In genomic region chr5:160363122-160363521, GRCh38 we compare ENCODE assay signal across 16 cellular contexts. TPM values are rescaled to one million over a fixed set of nuclear protein-coding genes. Genes with fewer than 3 reads are reported as not detected.
DNase-seq lines count a peak whose midpoint lies in the region; ATAC-seq and TF ChIP-seq lines count a peak whose summit lies in the region.
"Had no signal": no experiment of that assay in that cellular context is flagged by ENCODE, and none has a peak within 500 bp of the region (broad histone marks: within the 10 kb centered on the region; RNA-seq: fewer than 3 reads in every experiment).

No MANE protein-coding gene starts in this region.

- H3K4me1 Mint-ChIP-seq in neural crest cell = peaks cover 20% of the 10 kb centered on the region

- H3K9ac ChIP-seq in colonic mucosa (ENCODE audit: low read depth in 2 of 2, low read length in 2 of 2) = no peak overlapping the region

- no peaks in the 10 kb centered on the region for H3K9me3 Mint-ChIP-seq in neural crest cell
- H3K9me3 Mint-ChIP-seq: activated T-cell treated with anti-CD3 and anti-CD28 coated beads, Interleukin-2, amount 50 U/mL, for 72 hours had no signal

- DNase-seq in colonic mucosa = no peak
- DNase-seq in heart right ventricle = no peak
- no peak for DNase-seq in neural crest cell (ENCODE audit: low read depth, low spot score)
- DNase-seq in transverse colon = no peak
- no peak for DNase-seq in NCI-H748 treated with DMSO at 0.1 percent for 48 hours (lab: John Stamatoyannopoulos, UW)
- DNase-seq: activated CD4-positive, alpha-beta T cell treated with anti-CD3 and anti-CD28 coated beads, Interleukin-2, amount 50 U/mL, for 1 hour; activated T-cell treated with anti-CD3 and anti-CD28 coated beads, Interleukin-2, amount 50 U/mL, for 72 hours; C1 segment of cervical spinal cord; mesendoderm; NCI-H2107; NK-92 treated with Interleukin-12 subunit alpha and Interleukin-12 subunit beta, amount 100 ng/mL, for 24 hours had no signal

- H3K9me3 ChIP-seq in colonic mucosa (no peaks in the 10 kb centered on the region), heart right ventricle (no peaks in the 10 kb centered on the region), transverse colon (no peaks in the 10 kb centered on the region)
- H3K9me3 ChIP-seq: prostate gland, SJSA1 had no signal

- no peak for TF ChIP-seq POLR2A in transverse colon (IDR thresholded peaks at IDR 0.05)

- no peaks in the 10 kb centered on the region for H3K36me3 Mint-ChIP-seq in neural crest cell (ENCODE audit: low read depth)

- H3K4me3 ChIP-seq in colonic mucosa (no peak overlapping the region), heart right ventricle (no peak overlapping the region), transverse colon (no peak overlapping the region)
- H3K4me3 ChIP-seq: prostate gland, SJSA1 had no signal

- TF ChIP-seq CTCF in colonic mucosa (IDR thresholded peaks at IDR 0.05) (no peak), heart right ventricle (IDR thresholded peaks at IDR 0.05) (no peak), neural crest cell (conservative IDR thresholded peaks at IDR 0.05) (no peak), transverse colon (IDR thresholded peaks at IDR 0.05) (no peak)

- peak overlapping the region; percentile 51 for H3K27ac Mint-ChIP-seq in neural crest cell (ENCODE audit: unreplicated experiment)
- H3K27ac Mint-ChIP-seq: activated T-cell treated with anti-CD3 and anti-CD28 coated beads, Interleukin-2, amount 50 U/mL, for 72 hours had no signal

- H3K27me3 ChIP-seq in colonic mucosa (no peaks in the 10 kb centered on the region), heart right ventricle (no peaks in the 10 kb centered on the region), transverse colon (no peaks in the 10 kb centered on the region)
- H3K27me3 ChIP-seq: SJSA1 had no signal

- no peak overlapping the region for H3K4me3 Mint-ChIP-seq in neural crest cell
- H3K4me3 Mint-ChIP-seq: activated T-cell treated with anti-CD3 and anti-CD28 coated beads, Interleukin-2, amount 50 U/mL, for 72 hours had no signal

- no peak for TF ChIP-seq EP300 in transverse colon (IDR thresholded peaks at IDR 0.05; ENCODE audit: low read depth)

- WGBS in heart right ventricle, 2 donors = 33 to 38% methylated on average over 4 of the region's 4 CpGs
- WGBS in transverse colon (ENCODE audit: low coverage in 1 of 2), 2 donors = 54% methylated on average over 4 of the region's 4 CpGs; no CpG with 5 or more reads in 1 of the 2 donors

- peak overlapping the region; percentile 26 for H3K27ac ChIP-seq in colonic mucosa
- peak overlapping the region in 9 of 10 donors; percentile 25 to 83 (median 50) for H3K27ac ChIP-seq in heart right ventricle
- H3K27ac ChIP-seq in transverse colon = peak overlapping the region; percentile 7 to 57 (median 48)
- H3K27ac ChIP-seq: prostate gland, SJSA1 had no signal

- no peaks in the 10 kb centered on the region for H3K36me3 ChIP-seq in colonic mucosa
- no peaks in the 10 kb centered on the region for H3K36me3 ChIP-seq in heart right ventricle
- no peaks in the 10 kb centered on the region for H3K36me3 ChIP-seq in transverse colon
- H3K36me3 ChIP-seq: prostate gland, SJSA1 had no signal

- H3K27me3 Mint-ChIP-seq in neural crest cell (ENCODE audit: low read depth) = peaks cover 10% of the 10 kb centered on the region

- intact Hi-C loops in colonic mucosa (cut with DNase I) (no loop called here), heart right ventricle (cut with DNase I) (no loop called here), transverse colon (cut with DNase I; ENCODE audit: low total_unique reads) (no loop called here)

- in situ Hi-C loops in transverse colon (cut with MboI; ENCODE audit: low pct_ligation_motif_present in 1 of 4, low pct_unique_long_range_greater_than_20kb in 1 of 4, low sequenced_read_pairs in 3 of 4) = no loop called here

- H3K4me1 ChIP-seq in colonic mucosa (no peaks in the 10 kb centered on the region), heart right ventricle (peaks cover 6 to 59% (median 34%) of the 10 kb centered on the region in 9 donors), transverse colon (peaks cover 5 to 36% (median 12%) of the 10 kb centered on the region in 4 donors)
- H3K4me1 ChIP-seq: prostate gland, SJSA1 had no signal

- ATAC-seq in heart right ventricle (peak in 5 of 8 donors; percentile 22 to 51 (median 32)), HG03045 (IDR thresholded peaks at IDR 0.05; ENCODE audit: unreplicated experiment) (no peak), HG03097 (IDR thresholded peaks at IDR 0.05; ENCODE audit: low FRiP score, unreplicated experiment) (no peak), GM18873 (IDR thresholded peaks at IDR 0.05; ENCODE audit: low FRiP score, unreplicated experiment) (no peak)
- ATAC-seq: activated T-cell treated with anti-CD3 and anti-CD28 coated beads, Interleukin-2, amount 50 U/mL, for 72 hours had no signal

RNA-seq across cellular contexts. Expression of gene C1QTNF2, which starts 7.3 kb away (rescaled TPM):
- total RNA-seq in colonic mucosa (1 to 10 TPM in 1 of 2 donors, under 1 TPM in 1; 0.64 to 1.0 TPM), heart right ventricle (1 to 10 TPM in 6 of 10 donors, under 1 TPM in 4; 0.40 to 1.6 (median 1.1) TPM), neural crest cell (0.42 and 0.43 TPM in 2 replicates), transverse colon (1 to 10 TPM in 1 of 4 donors, under 1 TPM in 2, not detected in 1; 0.41 to 2.2 (median 0.79) TPM)
- 1 to 10 TPM in 1 of 2 donors, under 1 TPM in 1; 0.97 to 1.5 TPM for polyA plus RNA-seq in heart right ventricle
- total RNA-seq: activated T-cell treated with anti-CD3 and anti-CD28 coated beads, Interleukin-2, amount 50 U/mL, for 72 hours had no signal

RNA-seq across cellular contexts. Expression of gene FAM200C, which starts 36.7 kb away (rescaled TPM):
- total RNA-seq in colonic mucosa = 1 to 10 TPM; 1.8 to 2.3 TPM
- total RNA-seq in heart right ventricle = 1 to 10 TPM; 2.3 to 4.5 (median 3.6) TPM
- 1 to 10 TPM; 1.7 to 8.6 TPM for polyA plus RNA-seq in heart right ventricle
- total RNA-seq in neural crest cell = 9.1 and 9.6 TPM in 2 replicates
- total RNA-seq in transverse colon = 1 to 10 TPM in 3 of 4 donors, under 1 TPM in 1; 0.37 to 7.8 (median 2.5) TPM

RNA-seq across cellular contexts. Expression of gene CCNJL, which starts 50.8 kb away (rescaled TPM):
- total RNA-seq in colonic mucosa (10 to 100 TPM; 14.6 to 21.6 TPM), heart right ventricle (10 to 100 TPM in 3 of 10 donors, 1 to 10 TPM in 7; 4.5 to 20.8 (median 7.0) TPM), neural crest cell (28.7 and 29.7 TPM in 2 replicates), transverse colon (10 to 100 TPM; 23.9 to 37.6 (median 28.3) TPM)
- 1 to 10 TPM; 2.9 to 5.1 TPM for polyA plus RNA-seq in heart right ventricle
- total RNA-seq: activated T-cell treated with anti-CD3 and anti-CD28 coated beads, Interleukin-2, amount 50 U/mL, for 72 hours had no signal

RNA-seq across cellular contexts. Expression of gene SLU7, which starts 55.8 kb away (rescaled TPM):
- total RNA-seq in colonic mucosa = 10 to 100 TPM; 31.5 to 48.8 TPM
- 10 to 100 TPM; 32.7 to 62.4 (median 44.3) TPM for total RNA-seq in heart right ventricle
- 10 to 100 TPM; 19.2 to 38.4 TPM for polyA plus RNA-seq in heart right ventricle
- total RNA-seq in neural crest cell = 26.2 and 27.1 TPM in 2 replicates
- 10 to 100 TPM; 10.5 to 69.2 (median 52.5) TPM for total RNA-seq in transverse colon

RNA-seq across cellular contexts. Expression of gene PTTG1, which starts 58.5 kb away (rescaled TPM):
- total RNA-seq in colonic mucosa (100 to 1,000 TPM in 1 of 2 donors, 10 to 100 TPM in 1; 37.0 to 104 TPM), heart right ventricle (10 to 100 TPM in 1 of 10 donors, 1 to 10 TPM in 4, under 1 TPM in 4, not detected in 1; 0.32 to 17.5 (median 1.4) TPM), neural crest cell (157 and 167 TPM in 2 replicates), transverse colon (10 to 100 TPM in 3 of 4 donors, 1 to 10 TPM in 1; 6.4 to 41.1 (median 15.2) TPM)
- polyA plus RNA-seq in heart right ventricle = 1 to 10 TPM; 2.6 to 8.7 TPM

Comparison
In these comparisons a context has a peak if more than half of its experiments do, and no peak if none do; other contexts are left out.
1. ATAC-seq: peak in heart right ventricle (5 of 8); none in HG03045 (single experiment), HG03097 (single experiment) and GM18873 (single experiment).
2. Peak in every context shown above with its lines, with median percentiles within 50 percentile points of each other: H3K27ac ChIP-seq.